In the genomic region with DNA sequence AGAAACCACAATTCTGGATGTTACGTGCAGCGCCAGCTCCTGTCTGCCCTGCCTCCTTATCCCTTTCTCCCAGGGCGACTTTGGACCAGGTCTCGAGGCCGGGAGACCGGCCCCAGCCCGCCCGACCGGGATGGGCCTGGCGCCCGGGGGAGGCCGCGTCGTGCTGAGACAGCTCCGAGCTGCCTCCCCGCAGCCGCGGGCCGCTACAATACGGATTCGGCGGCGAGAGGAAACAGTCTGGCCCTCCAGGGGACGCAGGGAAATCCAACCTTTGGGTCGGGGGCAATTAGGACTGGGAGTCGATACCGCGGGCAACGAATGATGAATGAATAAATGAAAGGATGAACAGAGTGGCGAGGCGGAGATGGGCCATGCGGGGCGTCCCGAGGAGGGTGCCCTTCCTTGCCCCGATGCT, we compare ENCODE assay signal across 1 cellular context.
TF ChIP-seq lines count a peak whose summit lies in the region.

No MANE protein-coding gene starts in this region.

TF ChIP-seq in H1, 55 proteins besides CTCF, POLR2A, EP300 and RAD21:
- TF ChIP-seq SUZ12 (IDR thresholded peaks at IDR 0.05; ENCODE audit: low read length), result peak; percentile 63; the same call in 1 of the 2 replicates
- peak; percentile 58 for TF ChIP-seq ASH2L (IDR thresholded peaks at IDR 0.05; ENCODE audit: low read length)
- TF ChIP-seq EZH2 (IDR thresholded peaks at IDR 0.05; ENCODE audit: low read depth, low read length, severe bottlenecking), result peak; percentile 31
- no peak for TF ChIP-seq YY1 (IDR thresholded peaks at IDR 0.05; ENCODE audit: low read depth, low read length)
- no peak for TF ChIP-seq EGR1 (IDR thresholded peaks at IDR 0.05; ENCODE audit: borderline replicate concordance, low read depth, low read length)
- TF ChIP-seq GTF2F1 (IDR thresholded peaks at IDR 0.05; ENCODE audit: borderline replicate concordance, low read depth, low read length), result no peak
- no peak for TF ChIP-seq SP1 (IDR thresholded peaks at IDR 0.05; ENCODE audit: low read depth, low read length)
- TF ChIP-seq, protein P1, sequence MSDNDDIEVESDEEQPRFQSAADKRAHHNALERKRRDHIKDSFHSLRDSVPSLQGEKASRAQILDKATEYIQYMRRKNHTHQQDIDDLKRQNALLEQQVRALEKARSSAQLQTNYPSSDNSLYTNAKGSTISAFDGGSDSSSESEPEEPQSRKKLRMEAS (IDR thresholded peaks at IDR 0.05), result no peak
- TF ChIP-seq CHD1 (IDR thresholded peaks at IDR 0.05; ENCODE audit: low read depth, low read length), result no peak
- no peak for TF ChIP-seq TBP (IDR thresholded peaks at IDR 0.05; ENCODE audit: low read depth, low read length)
